Comparison of ENCODE assay signal across 11 cellular contexts in genomic region chr4:48499551-48500066, GRCh38.
A peak's percentile ranks its signal among the peaks of the same experiment; 100 is the strongest.
DNase-seq lines count a peak whose midpoint lies in the region; ATAC-seq, FAIRE-seq and TF ChIP-seq lines count a peak whose summit lies in the region.
"Had no signal": no experiment of that assay in that cellular context is flagged by ENCODE, and none has a peak within 500 bp of the region (broad histone marks: within the 10 kb centered on the region; RNA-seq: fewer than 3 reads in every experiment).

No MANE protein-coding gene starts in this region.

- no peak overlapping the region for H3K9ac ChIP-seq in MM.1S (ENCODE audit: low read length)

- peaks cover 29% of the 10 kb centered on the region for H3K4me1 ChIP-seq in MM.1S (ENCODE audit: low read length)

- ATAC-seq in GM18861 (IDR thresholded peaks at IDR 0.05; ENCODE audit: unreplicated experiment) (peak; percentile 75), GM21367 (IDR thresholded peaks at IDR 0.05; ENCODE audit: unreplicated experiment) (peak; percentile 82), HG02973 (IDR thresholded peaks at IDR 0.05; ENCODE audit: unreplicated experiment) (peak; percentile 80)

- H3K4me3 ChIP-seq in MM.1S (ENCODE audit: low read length) (no peak overlapping the region), coronary artery (no peak overlapping the region)

- H2AFZ ChIP-seq in MM.1S (ENCODE audit: low read length) = no peak overlapping the region

- H3K9me2 ChIP-seq in MM.1S (replicated peaks; ENCODE audit: insufficient read depth, low read length) = no peaks in the 10 kb centered on the region

- H3K27me3 ChIP-seq in MM.1S (replicated peaks; ENCODE audit: insufficient read depth, low read length) = no peaks in the 10 kb centered on the region

- no peaks in the 10 kb centered on the region for H3K79me2 ChIP-seq in MM.1S (ENCODE audit: low read length)

- H3K27ac ChIP-seq in MM.1S (ENCODE audit: low read length) (no peak overlapping the region; the same call in 1 of the 2 replicates), coronary artery (no peak overlapping the region)

- TF ChIP-seq CTCF in MM.1S (IDR thresholded peaks at IDR 0.05; ENCODE audit: low read length) (no peak), coronary artery (IDR thresholded peaks at IDR 0.05) (no peak)

- H3K9me3 ChIP-seq in MM.1S (replicated peaks; ENCODE audit: insufficient read depth, low read length) = no peaks in the 10 kb centered on the region

- H3K4me2 ChIP-seq in MM.1S (ENCODE audit: low read depth, low read length) = peak overlapping the region; percentile 46; the same call in 1 of the 2 replicates

- no peaks in the 10 kb centered on the region for H3K36me3 ChIP-seq in MM.1S (replicated peaks; ENCODE audit: insufficient read depth, low read length)

- FAIRE-seq in HTR-8/SVneo (lab: Jason Lieb, UNC) = no peak

- peak; percentile 70 for DNase-seq in MM.1S
- no peak for DNase-seq in HTR-8/SVneo (ENCODE audit: insufficient read length, low spot score)
- no peak for DNase-seq in dedifferentiated amniotic fluid mesenchymal stem cell (ENCODE audit: extremely low spot score)
- DNase-seq in NCI-H524 treated with DMSO at 0.1 percent for 48 hours (lab: John Stamatoyannopoulos, UW) = no peak
- DNase-seq in coronary artery (ENCODE audit: low spot score) = no peak
- DNase-seq: activated CD4-positive, CD25-positive, alpha-beta regulatory T cell treated with anti-CD3 and anti-CD28 coated beads, Interleukin-2, amount 50 U/mL, for 72 hours; NCI-H345; SHP77 had no signal

- no peaks in the 10 kb centered on the region; the same call in 1 of the 2 replicates for H4K20me1 ChIP-seq in MM.1S (ENCODE audit: insufficient read depth, low read length)

- H3F3A ChIP-seq in MM.1S (ENCODE audit: insufficient read depth, low read length) = peaks cover 19% of the 10 kb centered on the region
